ENCODE assay signal across 13 cellular contexts in the genomic region with DNA sequence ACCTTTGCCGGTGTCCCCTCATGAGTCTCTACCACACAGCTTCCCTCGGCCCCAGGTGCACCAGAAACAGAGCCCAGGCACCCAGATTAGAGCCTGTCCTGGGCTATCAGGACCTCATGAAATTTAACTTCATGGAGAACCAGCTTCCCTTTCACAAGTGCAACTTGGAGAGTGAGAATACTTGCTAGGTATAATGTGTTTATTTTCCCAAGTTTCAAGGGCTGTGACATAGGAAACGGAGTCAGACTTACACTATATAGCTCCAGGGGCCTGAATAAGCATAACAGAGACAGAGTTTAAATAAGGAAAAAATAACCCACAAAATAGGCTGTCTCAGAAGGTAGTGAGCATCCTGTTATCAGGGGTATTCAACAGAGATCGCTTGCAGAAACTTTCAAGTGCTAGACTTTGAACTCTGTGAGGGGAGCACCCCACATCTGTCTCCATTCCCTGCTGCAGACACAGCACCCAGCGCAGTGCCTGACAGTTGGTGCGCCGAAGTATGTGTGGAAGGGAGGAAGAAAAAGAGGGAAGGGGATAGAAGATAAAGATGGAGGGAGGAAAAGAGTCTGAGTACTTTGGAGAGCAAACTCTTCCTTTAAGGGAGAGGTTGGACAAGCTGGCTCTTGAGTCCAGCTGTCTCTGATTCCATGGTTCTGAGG.
A peak's percentile ranks its signal among the peaks of the same experiment; 100 is the strongest.
DNase-seq lines count a peak whose midpoint lies in the region; ATAC-seq, FAIRE-seq and TF ChIP-seq lines count a peak whose summit lies in the region.
"Had no signal": no experiment of that assay in that cellular context is flagged by ENCODE, and none has a peak within 500 bp of the region (broad histone marks: within the 10 kb centered on the region; RNA-seq: fewer than 3 reads in every experiment).

No MANE protein-coding gene starts in this region.

- H3K9me3 Mint-ChIP-seq in osteocyte (ENCODE audit: unreplicated experiment) = no peaks in the 10 kb centered on the region
- no peaks in the 10 kb centered on the region for H3K9me3 Mint-ChIP-seq in stimulated activated naive B cell treated with anti-CD40 and anti-IgM and Interleukin-4, amounts not matched to agents 10 μg/mL and 1 μg/mL and 100 μg/mL, for 72 hours
- H3K9me3 Mint-ChIP-seq: activated T-cell treated with anti-CD3 and anti-CD28 coated beads, Interleukin-2, amount 50 U/mL, for 24 hours had no signal

- FAIRE-seq in D721Med (lab: Jason Lieb, UNC) = no peak
- FAIRE-seq: bronchial epithelial cell had no signal

- no peak for TF ChIP-seq POLR2A in esophagus muscularis mucosa (IDR thresholded peaks at IDR 0.05; ENCODE audit: low read depth)

- BruUV-seq in Panc1 (replicated peaks; lab: Mats Ljungman, UMichigan) = no TSS peak

- TF ChIP-seq EP300 in esophagus muscularis mucosa (IDR thresholded peaks at IDR 0.05) = no peak

- peak overlapping the region; percentile 69 for H3K27ac Mint-ChIP-seq in osteocyte (ENCODE audit: unreplicated experiment)
- no peak overlapping the region for H3K27ac Mint-ChIP-seq in stimulated activated naive B cell treated with anti-CD40 and anti-IgM and Interleukin-4, amounts not matched to agents 10 μg/mL and 1 μg/mL and 100 μg/mL, for 72 hours
- H3K27ac Mint-ChIP-seq: activated T-cell treated with anti-CD3 and anti-CD28 coated beads, Interleukin-2, amount 50 U/mL, for 24 hours had no signal

- CTCF ChIA-PET in Panc1 (lab: Charles Lee) = interaction anchor here (1.0 kb wide), 1 partner anchor 50 kb away, joined by 3 read pairs; no protein-coding TSS in a partner anchor

- in situ Hi-C loops in Panc1 (cut with HindIII; ENCODE audit: low pct_unique_long_range_greater_than_20kb, low sequenced_read_pairs) = no loop called here

- H3K36me3 Mint-ChIP-seq in osteocyte (ENCODE audit: unreplicated experiment) = no peaks in the 10 kb centered on the region
- no peaks in the 10 kb centered on the region for H3K36me3 Mint-ChIP-seq in stimulated activated naive B cell treated with anti-CD40 and anti-IgM and Interleukin-4, amounts not matched to agents 10 μg/mL and 1 μg/mL and 100 μg/mL, for 72 hours
- H3K36me3 Mint-ChIP-seq: CD4-positive, CD25-positive, alpha-beta regulatory T cell had no signal

- peaks cover 38% of the 10 kb centered on the region for H3K4me1 Mint-ChIP-seq in osteocyte (ENCODE audit: unreplicated experiment)
- H3K4me1 Mint-ChIP-seq in stimulated activated naive B cell treated with anti-CD40 and anti-IgM and Interleukin-4, amounts not matched to agents 10 μg/mL and 1 μg/mL and 100 μg/mL, for 72 hours = peaks cover 11 to 21% of the 10 kb centered on the region in 2 donors

- 77% methylated on average over 7 of the region's 7 CpGs for WGBS in esophagus muscularis mucosa

- intact Hi-C loops in Panc1 (cut with micrococcal nuclease; ENCODE audit: unreplicated experiment) = no loop called here
- intact Hi-C loops in esophagus muscularis mucosa (cut with DNase I) = loop anchor here (5.0 kb wide), 3 partner anchors 46 to 484 kb away; no protein-coding TSS in a partner anchor

- DNase-seq in D721Med (ENCODE audit: insufficient read length, low spot score) = peak; percentile 7
- DNase-seq in Panc1 (ENCODE audit: low read depth, low spot score) = no peak
- no peak for DNase-seq in esophagus muscularis mucosa (ENCODE audit: extremely low spot score)
- no peak for DNase-seq in osteocyte (ENCODE audit: extremely low spot score, unreplicated experiment)
- no peak for DNase-seq in stimulated activated naive B cell treated with anti-CD40 and anti-IgM and Interleukin-4, amounts not matched to agents 10 μg/mL and 1 μg/mL and 100 μg/mL, for 72 hours
- no peak for DNase-seq in stimulated activated CD4-positive, alpha-beta T cell treated with anti-CD3 and anti-CD28 coated beads, Interleukin-4, amount 100 ng/mL, for 24 hours
- no peak for DNase-seq in NCI-H187 treated with DMSO at 0.1 percent for 48 hours (lab: John Stamatoyannopoulos, UW)
- DNase-seq: activated T-cell treated with anti-CD3 and anti-CD28 coated beads, Interleukin-2, amount 50 U/mL, for 24 hours; CD4-positive, CD25-positive, alpha-beta regulatory T cell; NCI-H1048; stimulated activated naive CD4-positive, alpha-beta T cell had no signal

- H3K27ac ChIP-seq in Panc1 (ENCODE audit: low read length) (no peak overlapping the region), esophagus muscularis mucosa (replicated peaks in 1 of 4) (peak overlapping the region; percentile 56 to 80 (median 64))

- no peak for TF ChIP-seq CTCF in D721Med (IDR thresholded peaks at IDR 0.05; ENCODE audit: insufficient read depth, missing control alignments)
- no peak for TF ChIP-seq CTCF in Panc1 (IDR thresholded peaks at IDR 0.05)
- TF ChIP-seq CTCF in esophagus muscularis mucosa (IDR thresholded peaks at IDR 0.05) = no peak
- TF ChIP-seq CTCF in osteocyte (IDR thresholded peaks at IDR 0.05) = no peak

- H3K4me3 Mint-ChIP-seq in osteocyte (ENCODE audit: unreplicated experiment) = no peak overlapping the region
- no peak overlapping the region for H3K4me3 Mint-ChIP-seq in stimulated activated naive B cell treated with anti-CD40 and anti-IgM and Interleukin-4, amounts not matched to agents 10 μg/mL and 1 μg/mL and 100 μg/mL, for 72 hours
- H3K4me3 Mint-ChIP-seq: activated T-cell treated with anti-CD3 and anti-CD28 coated beads, Interleukin-2, amount 50 U/mL, for 24 hours; CD4-positive, CD25-positive, alpha-beta regulatory T cell had no signal

- H3K27me3 ChIP-seq in Panc1 (ENCODE audit: control insufficient read depth, insufficient read depth, low read length) (no peaks in the 10 kb centered on the region), esophagus muscularis mucosa (no peaks in the 10 kb centered on the region)

- H3K4me1 ChIP-seq in Panc1 (ENCODE audit: control insufficient read depth, insufficient read depth, low read length) (peaks cover 17% of the 10 kb centered on the region), esophagus muscularis mucosa (peaks cover 55 to 64% (median 63%) of the 10 kb centered on the region in 4 donors)

- H3K9me3 ChIP-seq in Panc1 (ENCODE audit: control insufficient read depth, insufficient read depth, low read depth, low read length) (no peaks in the 10 kb centered on the region), esophagus muscularis mucosa (no peaks in the 10 kb centered on the region)

- POLR2A ChIA-PET in Panc1 (lab: Charles Lee) = interaction anchor here (0.5 kb wide), 1 partner anchor 10 kb away, joined by 3 read pairs; no protein-coding TSS in a partner anchor

- H3K36me3 ChIP-seq in Panc1 (ENCODE audit: control insufficient read depth, insufficient read depth, low read length) (no peaks in the 10 kb centered on the region), esophagus muscularis mucosa (no peaks in the 10 kb centered on the region)

- ATAC-seq in Panc1 = peak; percentile 8; the same call in 1 of the 2 replicates
- ATAC-seq in HG02970 (IDR thresholded peaks at IDR 0.05; ENCODE audit: low FRiP score, unreplicated experiment) = no peak
- no peak for ATAC-seq in stimulated activated naive B cell treated with anti-CD40 and anti-IgM and Interleukin-4, amounts not matched to agents 10 μg/mL and 1 μg/mL and 100 μg/mL, for 72 hours (replicated peaks)

- H3K27me3 Mint-ChIP-seq in osteocyte (ENCODE audit: unreplicated experiment) = peaks cover 14% of the 10 kb centered on the region
- H3K27me3 Mint-ChIP-seq in stimulated activated naive B cell treated with anti-CD40 and anti-IgM and Interleukin-4, amounts not matched to agents 10 μg/mL and 1 μg/mL and 100 μg/mL, for 72 hours = peaks cover 45 to 55% of the 10 kb centered on the region in 2 donors

- H3K4me3 ChIP-seq in Panc1 (ENCODE audit: low read depth in 2 of 2, low read length in 2 of 2) (no peak overlapping the region), esophagus muscularis mucosa (peak overlapping the region in 1 of 4 donors; percentile 18)
